ENCODE assay signal across 1 cellular context in genomic region chr20:56360133-56360898, GRCh38.
TF ChIP-seq lines count a peak whose summit lies in the region.

No MANE protein-coding gene starts in this region.

TF ChIP-seq in HepG2, 621 proteins besides CTCF, POLR2A, EP300 and RAD21 (continued from another document and continues in another):
- TF ChIP-seq ZBTB37 (CRISPR knock-in tag; IDR thresholded peaks at IDR 0.05) (no peak), ZMAT5 (CRISPR knock-in tag; IDR thresholded peaks at IDR 0.05; ENCODE audit: borderline replicate concordance, low read depth) (no peak), DNMT3B (CRISPR knock-in tag; conservative IDR thresholded peaks at IDR 0.05) (no peak), TBX3 (IDR thresholded peaks at IDR 0.05; ENCODE audit: borderline replicate concordance) (no peak), ZNF615 (CRISPR knock-in tag; IDR thresholded peaks at IDR 0.05; ENCODE audit: borderline replicate concordance) (no peak), RFX3 (CRISPR knock-in tag; IDR thresholded peaks at IDR 0.05) (no peak), TAF15 (IDR thresholded peaks at IDR 0.05; ENCODE audit: low read depth, low read length, poor library complexity, severe bottlenecking) (no peak), PCBP1 (IDR thresholded peaks at IDR 0.05; ENCODE audit: borderline replicate concordance, low read depth, low read length) (no peak), HDAC1 (CRISPR knock-in tag; IDR thresholded peaks at IDR 0.05) (peak; percentile 61; the same call in 1 of the 2 replicates), MBD4 (IDR thresholded peaks at IDR 0.05; ENCODE audit: borderline replicate concordance, low read length) (no peak), TEF (CRISPR knock-in tag; IDR thresholded peaks at IDR 0.05) (no peak), CHCHD3 (CRISPR knock-in tag; IDR thresholded peaks at IDR 0.05) (no peak), HINFP (CRISPR knock-in tag; IDR thresholded peaks at IDR 0.05; ENCODE audit: low read depth) (no peak), EZH2 (conservative IDR thresholded peaks at IDR 0.05; ENCODE audit: low read depth, low read length) (no peak), SRF (IDR thresholded peaks at IDR 0.05; ENCODE audit: low read depth, low read length) (no peak), DNMT1 (CRISPR knock-in tag; IDR thresholded peaks at IDR 0.05) (no peak), ARNT (IDR thresholded peaks at IDR 0.05) (no peak), ZNF83 (CRISPR knock-in tag; IDR thresholded peaks at IDR 0.05; ENCODE audit: borderline replicate concordance) (peak; percentile 86; the same call in 1 of the 2 replicates), SOX13 (IDR thresholded peaks at IDR 0.05) (no peak), SOX13 (CRISPR knock-in tag; conservative IDR thresholded peaks at IDR 0.05 in 1 of 2, IDR thresholded peaks at IDR 0.05 in 1 of 2) (peak in 1 of 2 experiments; percentile 40; a peak in 1 of 4 replicates), ONECUT2 (CRISPR knock-in tag; IDR thresholded peaks at IDR 0.05) (no peak), ZNF143 (CRISPR knock-in tag; IDR thresholded peaks at IDR 0.05) (no peak), ZNF703 (CRISPR knock-in tag; IDR thresholded peaks at IDR 0.05; ENCODE audit: borderline replicate concordance) (peak; percentile 14; the same call in 1 of the 2 replicates), ARID3A (IDR thresholded peaks at IDR 0.05; ENCODE audit: low read depth, low read length) (peak; percentile 54; the same call in 1 of the 2 replicates), ZNF513 (CRISPR knock-in tag; conservative IDR thresholded peaks at IDR 0.05) (no peak), CREM (IDR thresholded peaks at IDR 0.05) (0 out of 2 replicates have a peak, but pooled peaks have one; percentile 8), CREM (CRISPR knock-in tag; IDR thresholded peaks at IDR 0.05) (no peak), ZNF230 (CRISPR knock-in tag; IDR thresholded peaks at IDR 0.05) (no peak), SUZ12 (IDR thresholded peaks at IDR 0.05; ENCODE audit: low read depth, low read length) (no peak), FOSL2 (CRISPR knock-in tag; IDR thresholded peaks at IDR 0.05) (no peak; the same call in none of the 2 replicates), HES4 (CRISPR knock-in tag; IDR thresholded peaks at IDR 0.05; ENCODE audit: borderline replicate concordance) (no peak), SMAD1 (CRISPR knock-in tag; IDR thresholded peaks at IDR 0.05; ENCODE audit: borderline replicate concordance, low read depth) (no peak; the same call in 1 of the 2 replicates), ZNF549 (CRISPR knock-in tag; IDR thresholded peaks at IDR 0.05) (no peak), ZNF570 (CRISPR knock-in tag; IDR thresholded peaks at IDR 0.05; ENCODE audit: borderline replicate concordance) (no peak), ZNF552 (CRISPR knock-in tag; IDR thresholded peaks at IDR 0.05; ENCODE audit: borderline replicate concordance) (no peak), XBP1 (CRISPR knock-in tag; IDR thresholded peaks at IDR 0.05) (no peak), ZNF569 (CRISPR knock-in tag; IDR thresholded peaks at IDR 0.05; ENCODE audit: borderline replicate concordance) (no peak), PHB2 (IDR thresholded peaks at IDR 0.05; ENCODE audit: partially characterized antibody) (no peak), KDM3A (CRISPR knock-in tag; IDR thresholded peaks at IDR 0.05; ENCODE audit: low read depth) (no peak), SIX4 (CRISPR knock-in tag; IDR thresholded peaks at IDR 0.05) (no peak), ZNF546 (CRISPR knock-in tag; conservative IDR thresholded peaks at IDR 0.05) (no peak), AHR (CRISPR knock-in tag; IDR thresholded peaks at IDR 0.05) (no peak; the same call in 1 of the 2 replicates), GATAD2A (CRISPR knock-in tag; IDR thresholded peaks at IDR 0.05) (peak; percentile 55), PAWR (CRISPR knock-in tag; IDR thresholded peaks at IDR 0.05; ENCODE audit: borderline replicate concordance) (no peak; the same call in 1 of the 2 replicates), ZFAT (CRISPR knock-in tag; conservative IDR thresholded peaks at IDR 0.05) (no peak), THRA (CRISPR knock-in tag; IDR thresholded peaks at IDR 0.05; ENCODE audit: borderline replicate concordance) (peak; percentile 84; the same call in 1 of the 2 replicates), HNRNPK (IDR thresholded peaks at IDR 0.05; ENCODE audit: low read depth, low read length, poor library complexity, severe bottlenecking) (no peak), KAT7 (CRISPR knock-in tag; IDR thresholded peaks at IDR 0.05; ENCODE audit: borderline replicate concordance) (0 out of 2 replicates have a peak, but pooled peaks have one; percentile 46), BHLHE40 (IDR thresholded peaks at IDR 0.05; ENCODE audit: low read length) (no peak), GFI1 (CRISPR knock-in tag; IDR thresholded peaks at IDR 0.05; ENCODE audit: borderline replicate concordance) (no peak), MYNN (CRISPR knock-in tag; IDR thresholded peaks at IDR 0.05; ENCODE audit: low read depth) (no peak), CAMTA2 (CRISPR knock-in tag; IDR thresholded peaks at IDR 0.05; ENCODE audit: borderline replicate concordance) (0 out of 2 replicates have a peak, but pooled peaks have one; percentile 19), NCOR1 (IDR thresholded peaks at IDR 0.05; ENCODE audit: borderline replicate concordance, low read length) (no peak), ZBTB33 (CRISPR knock-in tag; IDR thresholded peaks at IDR 0.05) (no peak), ZNF180 (CRISPR knock-in tag; IDR thresholded peaks at IDR 0.05; ENCODE audit: borderline replicate concordance, low read depth) (no peak; the same call in 1 of the 2 replicates), U2AF2 (IDR thresholded peaks at IDR 0.05; ENCODE audit: low read depth, low read length) (no peak), NFKBIZ (CRISPR knock-in tag; IDR thresholded peaks at IDR 0.05) (no peak), TEAD2 (CRISPR knock-in tag; IDR thresholded peaks at IDR 0.05) (no peak), IKZF4 (CRISPR knock-in tag; IDR thresholded peaks at IDR 0.05; ENCODE audit: borderline replicate concordance, low read depth, not compliant biosample characterization) (no peak), THAP11 (CRISPR knock-in tag; IDR thresholded peaks at IDR 0.05) (no peak), IKZF1 (IDR thresholded peaks at IDR 0.05) (no peak), ZNF282 (IDR thresholded peaks at IDR 0.05; ENCODE audit: partially characterized antibody) (no peak), NR2C2 (CRISPR knock-in tag; IDR thresholded peaks at IDR 0.05; ENCODE audit: borderline replicate concordance) (peak; percentile 56; the same call in 1 of the 2 replicates), PPARG (CRISPR knock-in tag; conservative IDR thresholded peaks at IDR 0.05) (peak; percentile 41; the same call in 1 of the 2 replicates), ZNF792 (CRISPR knock-in tag; IDR thresholded peaks at IDR 0.05) (peak; percentile 47; the same call in 1 of the 2 replicates), KLF15 (CRISPR knock-in tag; IDR thresholded peaks at IDR 0.05; ENCODE audit: borderline replicate concordance) (no peak), ZSCAN29 (CRISPR knock-in tag; conservative IDR thresholded peaks at IDR 0.05) (peak; percentile 71; the same call in 1 of the 2 replicates), REPIN1 (CRISPR knock-in tag; IDR thresholded peaks at IDR 0.05; ENCODE audit: borderline replicate concordance, low read depth) (peak; percentile 12; the same call in 1 of the 2 replicates), ZNF17 (CRISPR knock-in tag; IDR thresholded peaks at IDR 0.05) (no peak), MEIS1 (CRISPR knock-in tag; IDR thresholded peaks at IDR 0.05; ENCODE audit: borderline replicate concordance) (peak; percentile 37; the same call in 1 of the 2 replicates)
